Comparison of ENCODE assay signal across 8 cellular contexts in the genomic region with DNA sequence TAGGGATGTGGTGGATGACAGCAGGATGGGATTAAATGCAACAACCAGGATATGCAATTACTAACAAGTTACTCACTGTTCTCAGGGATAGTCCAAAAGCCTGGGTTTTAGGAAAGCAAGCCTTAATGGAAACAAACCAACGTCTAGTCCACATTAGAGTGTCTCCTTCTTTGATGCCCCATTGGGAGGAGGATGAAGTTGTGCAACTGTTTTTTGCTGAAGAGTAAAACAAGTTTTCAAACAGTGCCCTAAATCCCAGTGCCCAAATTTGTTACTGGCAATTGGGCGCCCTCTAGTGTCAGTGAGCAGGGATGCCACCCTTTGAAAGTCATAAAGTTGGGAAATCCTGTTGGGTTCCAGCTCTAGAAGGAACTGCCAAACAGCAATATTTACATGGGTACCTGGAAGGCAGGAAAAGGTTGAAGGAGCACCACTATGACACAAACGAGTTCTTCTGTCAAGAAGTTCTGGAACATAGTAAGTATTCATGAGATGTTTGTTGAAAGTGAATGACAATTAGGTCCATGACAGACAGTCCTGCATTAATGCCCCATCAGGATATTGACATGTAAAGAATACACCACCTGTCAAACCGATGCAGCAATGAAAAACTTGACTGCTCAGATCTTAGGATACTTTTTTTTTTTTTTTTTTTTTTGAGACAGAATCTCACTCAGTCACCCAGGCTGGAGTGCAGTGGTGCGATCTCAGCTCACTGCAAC. TPM values are rescaled to one million over a fixed set of nuclear protein-coding genes. Genes with fewer than 3 reads are reported as not detected.
A peak's percentile ranks its signal among the peaks of the same experiment; 100 is the strongest.
DNase-seq lines count a peak whose midpoint lies in the region; ATAC-seq and TF ChIP-seq lines count a peak whose summit lies in the region.

No MANE protein-coding gene starts in this region.

- no peak overlapping the region for H3K9ac ChIP-seq in Loucy (ENCODE audit: low read depth, low read length, poor library complexity, severe bottlenecking)

- H3K27me3 Mint-ChIP-seq in activated naive CD8-positive, alpha-beta T cell treated with anti-CD3 and anti-CD28 coated beads, Interleukin-2, amount 10 ng/mL, durations not matched to agents 7 days and 5 days = peaks cover 33% of the 10 kb centered on the region

- H3K27ac ChIP-seq in cardiac muscle cell = no peak overlapping the region

- no peak overlapping the region for H3K4me2 ChIP-seq in Loucy (ENCODE audit: low read depth, low read length, poor library complexity, severe bottlenecking)

- H3K27me3 ChIP-seq in Loucy (ENCODE audit: insufficient read depth, low read length, poor library complexity, severe bottlenecking) (no peaks in the 10 kb centered on the region), cardiac muscle cell (no peaks in the 10 kb centered on the region)

- no peaks in the 10 kb centered on the region for H4K20me1 ChIP-seq in Loucy (ENCODE audit: insufficient read depth, low read length, poor library complexity, severe bottlenecking)

- no peak overlapping the region for H3K4me3 Mint-ChIP-seq in activated naive CD8-positive, alpha-beta T cell treated with anti-CD3 and anti-CD28 coated beads, Interleukin-2, amount 10 ng/mL, durations not matched to agents 7 days and 5 days

- H3K9me3 Mint-ChIP-seq in activated naive CD8-positive, alpha-beta T cell treated with anti-CD3 and anti-CD28 coated beads, Interleukin-2, amount 10 ng/mL, durations not matched to agents 7 days and 5 days = no peaks in the 10 kb centered on the region

- H3K9me3 ChIP-seq in Loucy (ENCODE audit: insufficient read depth, low read depth, low read length) (no peaks in the 10 kb centered on the region), cardiac muscle cell (ENCODE audit: low read depth) (no peaks in the 10 kb centered on the region)

- no peak overlapping the region for H2AFZ ChIP-seq in Loucy (ENCODE audit: low read length)

- H3K79me2 ChIP-seq in Loucy (ENCODE audit: insufficient read depth, low read length) = no peaks in the 10 kb centered on the region

- no peak overlapping the region for H3K27ac Mint-ChIP-seq in activated naive CD8-positive, alpha-beta T cell treated with anti-CD3 and anti-CD28 coated beads, Interleukin-2, amount 10 ng/mL, durations not matched to agents 7 days and 5 days

- H3F3A ChIP-seq in Loucy (ENCODE audit: low read depth) = 0 out of 2 replicates have a peak, but pooled peaks cover 10% of the 10 kb centered on the region

- no peak overlapping the region for H3K4me3 ChIP-seq in Loucy (ENCODE audit: low read length, poor library complexity, severe bottlenecking)
- H3K4me3 ChIP-seq in cardiac muscle cell = no peak overlapping the region

- peak; percentile 66 for ATAC-seq in activated naive CD8-positive, alpha-beta T cell treated with anti-CD3 and anti-CD28 coated beads, Interleukin-2, amount 10 ng/mL, durations not matched to agents 7 days and 5 days (ENCODE audit: low read depth)
- ATAC-seq in HG03097 (IDR thresholded peaks at IDR 0.05; ENCODE audit: low FRiP score, unreplicated experiment) = no peak
- no peak for ATAC-seq in HG02588 (IDR thresholded peaks at IDR 0.05; ENCODE audit: unreplicated experiment)

- TF ChIP-seq CTCF in Loucy (conservative IDR thresholded peaks at IDR 0.05; ENCODE audit: low read length) (peak; percentile 97), cardiac muscle cell (IDR thresholded peaks at IDR 0.05; ENCODE audit: low read depth, low read length) (peak; percentile 94)

- DNase-seq in EL (peak; percentile 83), SKM-1 treated with dmso at 0.1 percent for 144 hours (lab: John Stamatoyannopoulos, UW; ENCODE audit: unreplicated experiment) (peak; percentile 58), cardiac muscle cell (ENCODE audit: low read depth in 1 of 2, low spot score in 1 of 2) (peak; percentile 83 to 87), putamen (ENCODE audit: low spot score) (peak; percentile 57)
- no peak for DNase-seq in activated naive CD8-positive, alpha-beta T cell treated with anti-CD3 and anti-CD28 coated beads, Interleukin-2, amount 10 ng/mL, durations not matched to agents 7 days and 5 days

- POLR2A ChIA-PET in activated naive CD8-positive, alpha-beta T cell treated with anti-CD3 and anti-CD28 coated beads, Interleukin-2, amount 10 ng/mL, durations not matched to agents 7 days and 5 days (lab: Charles Lee) = interaction anchor here (2.5 kb wide), 1 partner anchor 388 kb away, joined by 15 read pairs; no protein-coding TSS in a partner anchor

- no peaks in the 10 kb centered on the region for H3K9me2 ChIP-seq in Loucy (replicated peaks; ENCODE audit: low read depth, low read length)

- H3K4me1 ChIP-seq in Loucy (ENCODE audit: insufficient read depth, low read length, poor library complexity, severe bottlenecking) (peaks cover 45% of the 10 kb centered on the region), cardiac muscle cell (ENCODE audit: low read depth) (peaks cover 33% of the 10 kb centered on the region)

- peaks cover 14% of the 10 kb centered on the region for H3K4me1 Mint-ChIP-seq in activated naive CD8-positive, alpha-beta T cell treated with anti-CD3 and anti-CD28 coated beads, Interleukin-2, amount 10 ng/mL, durations not matched to agents 7 days and 5 days

- no peaks in the 10 kb centered on the region for H3K36me3 Mint-ChIP-seq in activated naive CD8-positive, alpha-beta T cell treated with anti-CD3 and anti-CD28 coated beads, Interleukin-2, amount 10 ng/mL, durations not matched to agents 7 days and 5 days

- no peaks in the 10 kb centered on the region for H3K36me3 ChIP-seq in Loucy (ENCODE audit: insufficient read depth, low read length)
- no peaks in the 10 kb centered on the region for H3K36me3 ChIP-seq in cardiac muscle cell

RNA-seq across cellular contexts. Expression of a gene that starts 11.1 kb away (rescaled TPM):
- 1 to 10 TPM; 3.8 to 4.1 TPM for total RNA-seq in activated naive CD8-positive, alpha-beta T cell treated with anti-CD3 and anti-CD28 coated beads, Interleukin-2, amount 10 ng/mL, durations not matched to agents 7 days and 5 days
- total RNA-seq in cardiac muscle cell = 40.8 and 84.8 TPM in 2 replicates
- polyA plus RNA-seq in cardiac muscle cell = 25.9 and 32.9 TPM in 2 replicates

RNA-seq across cellular contexts. Expression of a gene that starts 21.3 kb away (rescaled TPM):
- 10 to 100 TPM; 18.3 to 24.6 TPM for total RNA-seq in activated naive CD8-positive, alpha-beta T cell treated with anti-CD3 and anti-CD28 coated beads, Interleukin-2, amount 10 ng/mL, durations not matched to agents 7 days and 5 days
- 23.2 and 27.1 TPM in 2 replicates for total RNA-seq in cardiac muscle cell
- 10.2 and 11.0 TPM in 2 replicates for polyA plus RNA-seq in cardiac muscle cell
